ENCODE assay signal across 31 cellular contexts in genomic region chr6:3638662-3639061, GRCh38.
A peak's percentile ranks its signal among the peaks of the same experiment; 100 is the strongest.
DNase-seq lines count a peak whose midpoint lies in the region; ATAC-seq, FAIRE-seq and TF ChIP-seq lines count a peak whose summit lies in the region.
"Had no signal": no experiment of that assay in that cellular context is flagged by ENCODE, and none has a peak within 500 bp of the region (broad histone marks: within the 10 kb centered on the region; RNA-seq: fewer than 3 reads in every experiment).

No MANE protein-coding gene starts in this region.

- peak overlapping the region; percentile 3; the same call in 1 of the 2 replicates for H2AFZ ChIP-seq in K562 (ENCODE audit: low read depth, low read length)

- intact Hi-C loops in K562 (cut with micrococcal nuclease), result no loop called here

- no peak for FAIRE-seq in K562 (lab: Jason Lieb, UNC)
- FAIRE-seq: A204.1, A549, D721Med had no signal

- ATAC-seq in K562, result no peak
- ATAC-seq: A549; CD8-positive, alpha-beta T cell had no signal

- WGBS in K562 (ENCODE audit: insufficient coverage, low coverage, missing lambda C conversion rate), result 14% methylated on average over 4 of the region's 4 CpGs

- in situ Hi-C loops in K562 (cut with MboI), result no loop called here

- no peak for TF ChIP-seq EP300 in K562 (IDR thresholded peaks at IDR 0.05; ENCODE audit: low read length)

- no peaks in the 10 kb centered on the region for H4K20me1 ChIP-seq in K562 (replicated peaks; ENCODE audit: control insufficient read depth, insufficient read depth, low read length)
- H4K20me1 ChIP-seq: BLaER1; BLaER1 treated with 17β-estradiol and CSF1 and Interleukin-3, amounts not matched to agents 10 nM and 100 nM had no signal

- POLR2A ChIA-PET in K562 (lab: Yijun Ruan, JAX), result interaction anchor here (1.0 to 3.3 kb wide), 3 partner anchors 10 to 18 kb away, joined by 3 to 10 read pairs (median 4); no protein-coding TSS in a partner anchor

- no peak overlapping the region for H3K4me2 ChIP-seq in K562 (ENCODE audit: insufficient read depth, low read length)
- H3K4me2 ChIP-seq: A549; BLaER1; BLaER1 treated with 17β-estradiol and CSF1 and Interleukin-3, amounts not matched to agents 10 nM and 100 nM had no signal

- CTCF ChIA-PET in K562 (lab: Yijun Ruan, JAX; ENCODE audit: low intra/inter-chr PET ratio), result no interaction called here

- BruUV-seq in K562 (replicated peaks; lab: Mats Ljungman, UMichigan), result no TSS peak

- no peaks in the 10 kb centered on the region; the same call in 1 of the 2 replicates for H3K9me3 ChIP-seq in K562 (replicated peaks; ENCODE audit: control insufficient read depth, insufficient read depth, low read depth, low read length)
- H3K9me3 ChIP-seq: A549, BE2C, BLaER1, Caco-2 had no signal

- no peak for TF ChIP-seq CTCF in K562 (IDR thresholded peaks at IDR 0.05 in 2 of 3, conservative IDR thresholded peaks at IDR 0.05 in 1 of 3; ENCODE audit: insufficient read depth in 2 of 3, low read depth in 1 of 3, low read length in 3 of 3)

- no peak overlapping the region for H3K27ac ChIP-seq in K562 (ENCODE audit: extremely low read depth, low read depth, low read length)
- H3K27ac ChIP-seq: 22Rv1; A549; BLaER1; BLaER1 treated with 17β-estradiol and CSF1 and Interleukin-3, amounts not matched to agents 10 nM and 100 nM; C4-2B had no signal

- H3K27me3 ChIP-seq in K562 (ENCODE audit: control insufficient read depth in 2 of 2, insufficient read depth in 2 of 2, low read length in 2 of 2), result peaks cover 3 to 8% of the 10 kb centered on the region in 2 experiments; a peak in 4 of 5 replicates
- H3K27me3 ChIP-seq: BE2C; BLaER1; BLaER1 treated with 17β-estradiol and CSF1 and Interleukin-3, amounts not matched to agents 10 nM and 100 nM had no signal

- no peaks in the 10 kb centered on the region for H3K36me3 ChIP-seq in K562 (ENCODE audit: control insufficient read depth, insufficient read depth, low read length)
- H3K36me3 ChIP-seq: BE2C; BLaER1; BLaER1 treated with 17β-estradiol and CSF1 and Interleukin-3, amounts not matched to agents 10 nM and 100 nM had no signal

- DNase-seq in OCI-M1 (lab: John Stamatoyannopoulos, UW), result peak; percentile 16
- DNase-seq in K562 (ENCODE audit: extremely low read depth in 1 of 4, low spot score in 3 of 4), result no peak
- DNase-seq in SW 1271 (lab: John Stamatoyannopoulos, UW), result no peak
- no peak for DNase-seq in retina
- DNase-seq: 8988T; ACHN; AML-193; BE2C; C1 segment of cervical spinal cord; Caco-2; Calu3; CD4-positive, alpha-beta memory T cell; CD4-positive, alpha-beta T cell; CD4-positive, CD25-positive, alpha-beta regulatory T cell; CD8-positive, alpha-beta memory T cell; CD8-positive, alpha-beta T cell; COR-L47; DMS 273 treated with DMSO at 0.1 percent for 48 hours; DMS153; DMS53; DMS79; DMS79 treated with DMSO at 0.1 percent for 48 hours; DND-41; EL had no signal

- no peaks in the 10 kb centered on the region for H3K9me1 ChIP-seq in K562 (ENCODE audit: control insufficient read depth, insufficient read depth, low read length)

- H3K4me3 ChIP-seq in K562, result no peak overlapping the region
- H3K4me3 ChIP-seq: A549; BLaER1; BLaER1 treated with 17β-estradiol and CSF1 and Interleukin-3, amounts not matched to agents 10 nM and 100 nM had no signal

- no peak for TF ChIP-seq RAD21 in K562 (CRISPR knock-in tag; conservative IDR thresholded peaks at IDR 0.05 in 1 of 2, IDR thresholded peaks at IDR 0.05 in 1 of 2)

- H3K79me2 ChIP-seq in K562 (ENCODE audit: control insufficient read depth, insufficient read depth, low read length), result no peaks in the 10 kb centered on the region

- no peaks in the 10 kb centered on the region; a peak in 1 of 5 replicates for H3K4me1 ChIP-seq in K562 (replicated peaks in 1 of 2; ENCODE audit: control insufficient read depth in 2 of 2, insufficient read depth in 2 of 2, low read length in 2 of 2)
- H3K4me1 ChIP-seq: A549; BE2C; BLaER1; BLaER1 treated with 17β-estradiol and CSF1 and Interleukin-3, amounts not matched to agents 10 nM and 100 nM had no signal

- no peak for TF ChIP-seq POLR2A in K562 (conservative IDR thresholded peaks at IDR 0.05)

- H3K9ac ChIP-seq in K562 (ENCODE audit: insufficient read depth in 1 of 2, low read depth in 2 of 2, low read length in 2 of 2), result no peak overlapping the region
- H3K9ac ChIP-seq: BLaER1; BLaER1 treated with 17β-estradiol and CSF1 and Interleukin-3, amounts not matched to agents 10 nM and 100 nM had no signal

TF ChIP-seq in K562, 482 proteins besides CTCF, POLR2A, EP300 and RAD21:
- no peak for TF ChIP-seq E2F3 (CRISPR knock-in tag; IDR thresholded peaks at IDR 0.05)
- TF ChIP-seq ARID1B (IDR thresholded peaks at IDR 0.05), result peak; percentile 36
- 0 out of 2 replicates have a peak, but pooled peaks have one; percentile 9 for TF ChIP-seq MTA2 (IDR thresholded peaks at IDR 0.05; ENCODE audit: low read depth)
- no peak for TF ChIP-seq ZNF766 (CRISPR knock-in tag; conservative IDR thresholded peaks at IDR 0.05)
- TF ChIP-seq ZBTB7A (IDR thresholded peaks at IDR 0.05; ENCODE audit: borderline replicate concordance, control insufficient read depth, low read depth, low read length), result no peak
- TF ChIP-seq KDM4B (IDR thresholded peaks at IDR 0.05; ENCODE audit: borderline replicate concordance in 2 of 2, low read depth in 1 of 2), result no peak
- TF ChIP-seq TEAD4 (IDR thresholded peaks at IDR 0.05; ENCODE audit: low read length), result 0 out of 2 replicates have a peak, but pooled peaks have one; percentile 20
- TF ChIP-seq TEAD4 (CRISPR knock-in tag; IDR thresholded peaks at IDR 0.05; ENCODE audit: borderline replicate concordance), result no peak
- TF ChIP-seq TRIM24 (IDR thresholded peaks at IDR 0.05), result peak; percentile 53 to 74; a peak in 3 of 4 replicates
- TF ChIP-seq ATF1 (CRISPR knock-in tag; IDR thresholded peaks at IDR 0.05), result no peak
- TF ChIP-seq ATF1 (tag; IDR thresholded peaks at IDR 0.05), result no peak
- TF ChIP-seq TAL1 (IDR thresholded peaks at IDR 0.05), result peak; percentile 62; the same call in 1 of the 2 replicates
- TF ChIP-seq BRD9 (IDR thresholded peaks at IDR 0.05; ENCODE audit: low read depth, partially characterized antibody), result no peak
- no peak for TF ChIP-seq CBX8 (IDR thresholded peaks at IDR 0.05; ENCODE audit: borderline replicate concordance, extremely low read depth, low read depth, low read length, poor library complexity, severe bottlenecking)
- TF ChIP-seq CBFA2T2 (conservative IDR thresholded peaks at IDR 0.05), result peak; percentile 44
- peak; percentile 64 for TF ChIP-seq CBFA2T3 (IDR thresholded peaks at IDR 0.05)
- no peak for TF ChIP-seq ZNF655 (CRISPR knock-in tag; IDR thresholded peaks at IDR 0.05)
- peak; percentile 36 for TF ChIP-seq TCF3 (CRISPR knock-in tag; IDR thresholded peaks at IDR 0.05)
- no peak for TF ChIP-seq ZNF232 (CRISPR knock-in tag; IDR thresholded peaks at IDR 0.05)
